Comparison of ENCODE assay signal across 10 cellular contexts in genomic region chr9:5510991-5511390, GRCh38. TPM values are rescaled to one million over a fixed set of nuclear protein-coding genes. Genes with fewer than 3 reads are reported as not detected.
DNase-seq lines count a peak whose midpoint lies in the region; ATAC-seq and TF ChIP-seq lines count a peak whose summit lies in the region.
"Had no signal": no experiment of that assay in that cellular context is flagged by ENCODE, and none has a peak within 500 bp of the region (broad histone marks: within the 10 kb centered on the region; RNA-seq: fewer than 3 reads in every experiment).

No MANE protein-coding gene starts in this region.

- ATAC-seq in WTC11 (no peak), HG03469 (IDR thresholded peaks at IDR 0.05; ENCODE audit: unreplicated experiment) (no peak)
- ATAC-seq: naive thymus-derived CD8-positive, alpha-beta T cell had no signal

- no peaks in the 10 kb centered on the region for H3K9me3 Mint-ChIP-seq in activated naive CD8-positive, alpha-beta T cell (ENCODE audit: low read depth)
- peaks cover 11% of the 10 kb centered on the region for H3K9me3 Mint-ChIP-seq in activated naive CD8-positive, alpha-beta T cell treated with anti-CD3 and anti-CD28 coated beads for 36 hours
- H3K9me3 Mint-ChIP-seq in WTC11: peaks cover 10% of the 10 kb centered on the region

- no peaks in the 10 kb centered on the region for H4K20me1 ChIP-seq in SK-N-SH (ENCODE audit: insufficient read depth)

- TF ChIP-seq POLR2A in tibial nerve (IDR thresholded peaks at IDR 0.05): no peak

- WGBS in SK-N-SH (ENCODE audit: low lambda C conversion rate): 21% methylated on average over 3 of the region's 3 CpGs
- WGBS in tibial nerve, 2 donors: 58 to 70% methylated on average over 3 of the region's 3 CpGs

- CTCF ChIA-PET in SK-N-SH (lab: Yijun Ruan, JAX) (interaction anchor here (0.9 to 1.1 kb wide), 2 partner anchors 79 to 81 kb away, joined by 3 read pairs; no protein-coding TSS in a partner anchor), WTC11 (lab: Charles Lee) (interaction anchor here (0.6 kb wide), 2 partner anchors 61 to 89 kb away, joined by 3 to 4 read pairs; partner anchors contain the start of gene CD274)

- POLR2A ChIA-PET in SK-N-SH (lab: Yijun Ruan, JAX): no interaction called here
- POLR2A ChIA-PET in WTC11 (lab: Charles Lee): no interaction called here

- H3K4me3 ChIP-seq in SK-N-SH (ENCODE audit: low read depth in 2 of 2, low read length in 1 of 2) (peak overlapping the region; percentile 37 to 58; a peak in 3 of 4 replicates), fibroblast of pulmonary artery (replicated peaks; ENCODE audit: low read depth, low read length) (peak overlapping the region; percentile 47), tibial nerve (peak overlapping the region in 1 of 4 donors; percentile 32)

- peaks cover 53% of the 10 kb centered on the region for H3K79me2 ChIP-seq in SK-N-SH (ENCODE audit: insufficient read depth)

- H3K9me3 ChIP-seq in SK-N-SH (no peaks in the 10 kb centered on the region), tibial nerve (no peaks in the 10 kb centered on the region)

- TF ChIP-seq RAD21 in SK-N-SH (IDR thresholded peaks at IDR 0.05; ENCODE audit: low read length): no peak

- H3F3A ChIP-seq in SK-N-SH (replicated peaks; ENCODE audit: insufficient read depth): peaks cover 33% of the 10 kb centered on the region

- peak overlapping the region; percentile 83 for H3K27ac Mint-ChIP-seq in activated naive CD8-positive, alpha-beta T cell
- no peak overlapping the region for H3K27ac Mint-ChIP-seq in activated naive CD8-positive, alpha-beta T cell treated with anti-CD3 and anti-CD28 coated beads for 36 hours
- H3K27ac Mint-ChIP-seq in WTC11: no peak overlapping the region

- peak overlapping the region; percentile 91 to 100 for H3K27ac ChIP-seq in SK-N-SH (ENCODE audit: low read depth in 2 of 2, low read length in 1 of 2)
- peak overlapping the region in 3 of 4 donors; percentile 60 to 84 (median 70) for H3K27ac ChIP-seq in tibial nerve
- no peak overlapping the region for H3K27ac ChIP-seq in substantia nigra (ENCODE audit: low read depth, low read length, poor library complexity, severe bottlenecking)

- no peaks in the 10 kb centered on the region for H3K27me3 Mint-ChIP-seq in activated naive CD8-positive, alpha-beta T cell
- H3K27me3 Mint-ChIP-seq in activated naive CD8-positive, alpha-beta T cell treated with anti-CD3 and anti-CD28 coated beads for 36 hours: no peaks in the 10 kb centered on the region
- H3K27me3 Mint-ChIP-seq in WTC11 (ENCODE audit: low read depth): no peaks in the 10 kb centered on the region; the same call in 1 of the 2 replicates
- H3K27me3 Mint-ChIP-seq: naive thymus-derived CD8-positive, alpha-beta T cell had no signal

- TF ChIP-seq EP300 in SK-N-SH (IDR thresholded peaks at IDR 0.05; ENCODE audit: borderline replicate concordance in 1 of 2, low read depth in 1 of 2, low read length in 1 of 2): peak in 1 of 2 experiments; percentile 36; a peak in 1 of 4 replicates
- no peak for TF ChIP-seq EP300 in tibial nerve (IDR thresholded peaks at IDR 0.05)

- DNase-seq in activated naive CD8-positive, alpha-beta T cell treated with anti-CD3 and anti-CD28 coated beads for 36 hours: no peak
- DNase-seq in SK-N-SH (peak; percentile 52), fibroblast of pulmonary artery (ENCODE audit: low read depth) (no peak), tibial nerve (ENCODE audit: low spot score in 2 of 2) (no peak), WTC11 (ENCODE audit: low spot score) (no peak), substantia nigra (lab: John Stamatoyannopoulos, UW) (no peak)
- DNase-seq: naive thymus-derived CD8-positive, alpha-beta T cell; NCI-H187 treated with DMSO at 0.1 percent for 48 hours had no signal

- H3K4me1 ChIP-seq in SK-N-SH (ENCODE audit: control insufficient read depth in 1 of 2, insufficient read depth in 2 of 2, low read depth in 1 of 2, low read length in 1 of 2) (peaks cover 13 to 29% of the 10 kb centered on the region in 2 experiments), tibial nerve (peaks cover 0 to 11% (median 2%) of the 10 kb centered on the region in 4 donors)

- TF ChIP-seq CTCF in SK-N-SH (IDR thresholded peaks at IDR 0.05) (no peak), fibroblast of pulmonary artery (IDR thresholded peaks at IDR 0.05; ENCODE audit: low read length, missing control alignments) (no peak), tibial nerve (IDR thresholded peaks at IDR 0.05) (no peak), WTC11 (IDR thresholded peaks at IDR 0.05) (no peak)

- no peak overlapping the region for H2AFZ ChIP-seq in SK-N-SH (ENCODE audit: low read depth)

- H3K27me3 ChIP-seq in SK-N-SH (ENCODE audit: insufficient read depth) (no peaks in the 10 kb centered on the region), tibial nerve (no peaks in the 10 kb centered on the region)

- H3K36me3 ChIP-seq in SK-N-SH (replicated peaks in 1 of 2; ENCODE audit: control insufficient read depth in 1 of 2, insufficient read depth in 2 of 2, low read length in 1 of 2) (peaks cover 0 to 4% of the 10 kb centered on the region in 2 experiments), tibial nerve (no peaks in the 10 kb centered on the region)

- peak overlapping the region; percentile 53 for H3K4me3 Mint-ChIP-seq in activated naive CD8-positive, alpha-beta T cell
- H3K4me3 Mint-ChIP-seq in activated naive CD8-positive, alpha-beta T cell treated with anti-CD3 and anti-CD28 coated beads for 36 hours: no peak overlapping the region
- no peak overlapping the region for H3K4me3 Mint-ChIP-seq in WTC11

- H3K4me2 ChIP-seq in SK-N-SH: peak overlapping the region; percentile 83

- peak overlapping the region; percentile 83 for H3K9ac ChIP-seq in SK-N-SH

- H3K9me2 ChIP-seq in SK-N-SH: no peaks in the 10 kb centered on the region

- H3K4me1 Mint-ChIP-seq in activated naive CD8-positive, alpha-beta T cell (ENCODE audit: low read depth): peaks cover 26% of the 10 kb centered on the region
- H3K4me1 Mint-ChIP-seq in activated naive CD8-positive, alpha-beta T cell treated with anti-CD3 and anti-CD28 coated beads for 36 hours: peaks cover 24% of the 10 kb centered on the region
- peaks cover 7% of the 10 kb centered on the region for H3K4me1 Mint-ChIP-seq in WTC11

- H3K36me3 Mint-ChIP-seq in activated naive CD8-positive, alpha-beta T cell: no peaks in the 10 kb centered on the region
- H3K36me3 Mint-ChIP-seq in activated naive CD8-positive, alpha-beta T cell treated with anti-CD3 and anti-CD28 coated beads for 36 hours: peaks cover 1% of the 10 kb centered on the region
- no peaks in the 10 kb centered on the region for H3K36me3 Mint-ChIP-seq in WTC11
- H3K36me3 Mint-ChIP-seq: naive thymus-derived CD8-positive, alpha-beta T cell had no signal

TF ChIP-seq in SK-N-SH, 30 proteins besides CTCF, POLR2A, EP300 and RAD21 (continues in another document):
- no peak for TF ChIP-seq IRF3 (IDR thresholded peaks at IDR 0.05; ENCODE audit: low read depth, low read length)
- no peak for TF ChIP-seq RXRA (IDR thresholded peaks at IDR 0.05; ENCODE audit: borderline replicate concordance, low read depth)
- no peak for TF ChIP-seq GATA2 (CRISPR knock-in tag; IDR thresholded peaks at IDR 0.05)
- no peak for TF ChIP-seq NRF1 (IDR thresholded peaks at IDR 0.05; ENCODE audit: low read depth, low read length)
- peak; percentile 81 for TF ChIP-seq TCF12 (IDR thresholded peaks at IDR 0.05)
- TF ChIP-seq FOSL2 (IDR thresholded peaks at IDR 0.05; ENCODE audit: borderline replicate concordance, low read depth): no peak

TF ChIP-seq in WTC11, 78 proteins besides CTCF, POLR2A, EP300 and RAD21:
- TF ChIP-seq, protein P1, sequence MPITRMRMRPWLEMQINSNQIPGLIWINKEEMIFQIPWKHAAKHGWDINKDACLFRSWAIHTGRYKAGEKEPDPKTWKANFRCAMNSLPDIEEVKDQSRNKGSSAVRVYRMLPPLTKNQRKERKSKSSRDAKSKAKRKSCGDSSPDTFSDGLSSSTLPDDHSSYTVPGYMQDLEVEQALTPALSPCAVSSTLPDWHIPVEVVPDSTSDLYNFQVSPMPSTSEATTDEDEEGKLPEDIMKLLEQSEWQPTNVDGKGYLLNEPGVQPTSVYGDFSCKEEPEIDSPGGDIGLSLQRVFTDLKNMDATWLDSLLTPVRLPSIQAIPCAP (CRISPR knock-in tag; IDR thresholded peaks at IDR 0.05): no peak
- TF ChIP-seq FOXP1 (CRISPR knock-in tag; IDR thresholded peaks at IDR 0.05; ENCODE audit: borderline replicate concordance): no peak
- no peak for TF ChIP-seq FOXK1 (CRISPR knock-in tag; IDR thresholded peaks at IDR 0.05)
- TF ChIP-seq SP1 (CRISPR knock-in tag; conservative IDR thresholded peaks at IDR 0.05): no peak
- TF ChIP-seq CDX4 (CRISPR knock-in tag; IDR thresholded peaks at IDR 0.05; ENCODE audit: borderline replicate concordance): no peak

RNA-seq across cellular contexts. Expression of gene PDCD1LG2, which starts 0.7 kb away (rescaled TPM):
- total RNA-seq in activated naive CD8-positive, alpha-beta T cell treated with anti-CD3 and anti-CD28 coated beads for 36 hours: under 1 TPM in 1 of 2 experiments, not detected in 1; 0.08 TPM
- 11.1 and 19.4 TPM in 2 replicates for polyA plus RNA-seq in SK-N-SH (2012; rRNA removed)
- 12.8 and 15.3 TPM in 2 replicates for polyA plus RNA-seq in SK-N-SH (2012; cell fraction: cytosol; rRNA removed)
- polyA plus RNA-seq in SK-N-SH (2012; cell fraction: nucleus; rRNA removed): 8.5 and 17.6 TPM in 2 replicates
- total RNA-seq in tibial nerve (1 to 10 TPM in 3 of 4 donors, under 1 TPM in 1; 0.44 to 3.1 (median 1.9) TPM), WTC11 (2021) (not detected in 3 replicates)
- total RNA-seq: naive thymus-derived CD8-positive, alpha-beta T cell had no signal
- polyA plus RNA-seq: naive thymus-derived CD8-positive, alpha-beta T cell had no signal
